Comparison of ENCODE assay signal across 8 cellular contexts in the genomic region with DNA sequence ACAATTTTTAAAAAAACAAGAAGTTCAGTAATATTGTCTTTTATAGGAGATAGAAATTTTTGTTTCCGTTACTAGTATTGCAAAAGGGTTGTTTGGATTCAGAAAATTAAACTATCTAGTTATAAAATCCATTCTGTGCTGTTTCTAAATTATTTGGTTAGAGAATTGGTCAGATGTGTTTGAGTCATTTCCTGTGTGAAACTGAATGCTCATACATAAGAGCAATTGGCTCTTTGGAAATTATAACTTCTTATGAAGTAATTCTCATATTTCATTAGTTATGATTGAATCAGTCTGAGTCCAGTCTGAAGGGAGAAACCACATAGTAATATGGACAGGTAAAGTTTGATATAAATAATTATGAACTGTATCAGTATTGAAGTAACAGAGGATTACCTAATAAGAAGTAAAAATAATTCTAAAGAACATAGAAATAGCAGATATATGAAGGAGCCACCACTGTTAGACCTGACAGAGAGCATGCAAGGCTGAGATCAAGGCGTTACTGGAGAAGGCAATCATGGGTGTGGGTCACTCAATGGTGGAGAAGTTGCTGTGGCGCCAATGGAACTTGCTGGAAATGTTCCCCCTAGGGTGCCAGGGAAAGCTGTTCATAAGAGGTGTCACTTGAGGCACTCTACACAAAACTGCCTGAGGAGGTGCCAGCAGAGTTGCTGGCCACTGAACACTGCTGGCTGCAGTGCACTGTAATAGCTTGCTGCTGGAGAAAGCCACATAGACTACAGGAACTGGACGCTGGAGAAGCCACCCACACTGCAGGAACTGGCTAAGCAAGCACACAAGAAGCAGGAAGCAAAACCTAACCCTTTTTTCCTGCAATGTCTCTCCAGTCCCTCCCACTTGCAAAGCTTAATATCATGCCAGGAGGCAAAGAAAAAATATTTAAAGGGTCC. TPM values are rescaled to one million over a fixed set of nuclear protein-coding genes. Genes with fewer than 3 reads are reported as not detected.
DNase-seq lines count a peak whose midpoint lies in the region; ATAC-seq, FAIRE-seq and TF ChIP-seq lines count a peak whose summit lies in the region.

No MANE protein-coding gene starts in this region.

- TF ChIP-seq CTCF in AG10803 (conservative IDR thresholded peaks at IDR 0.05; ENCODE audit: low read length) (peak; percentile 15; the same call in 1 of the 2 replicates), astrocyte (IDR thresholded peaks at IDR 0.05; ENCODE audit: insufficient read depth, low read depth, low read length) (no peak), right lobe of liver (IDR thresholded peaks at IDR 0.05) (no peak)

- H3K27me3 ChIP-seq in astrocyte (ENCODE audit: insufficient read depth, low read length), result no peaks in the 10 kb centered on the region
- no peaks in the 10 kb centered on the region for H3K27me3 ChIP-seq in right lobe of liver
- no peaks in the 10 kb centered on the region for H3K27me3 ChIP-seq in CD8-positive, alpha-beta memory T cell (ENCODE audit: insufficient read depth, low read length, poor library complexity, severe bottlenecking)

- peak overlapping the region; percentile 31 for H3K4me3 Mint-ChIP-seq in astrocyte (ENCODE audit: unreplicated experiment)
- H3K4me3 Mint-ChIP-seq in CD8-positive, alpha-beta memory T cell, result peak overlapping the region in 1 of 7 donors; percentile 3

- 53% methylated on average over 4 of the region's 4 CpGs for WGBS in right lobe of liver (ENCODE audit: insufficient coverage, low coverage, low lambda C conversion rate, missing lambda C conversion rate)

- H3K27ac ChIP-seq in astrocyte (ENCODE audit: low read depth, low read length) (peak overlapping the region; percentile 49), right lobe of liver (no peak overlapping the region)
- no peak overlapping the region for H3K27ac ChIP-seq in CD8-positive, alpha-beta memory T cell (ENCODE audit: low read depth, low read length)

- FAIRE-seq in astrocyte (lab: Jason Lieb, UNC), result peak; percentile 93

- POLR2A ChIA-PET in CD8-positive, alpha-beta memory T cell (lab: Charles Lee), result no interaction called here

- peak overlapping the region; percentile 91 for H3K27ac Mint-ChIP-seq in astrocyte (ENCODE audit: unreplicated experiment)
- peak overlapping the region in 4 of 8 donors; percentile 1 to 53 (median 12) for H3K27ac Mint-ChIP-seq in CD8-positive, alpha-beta memory T cell

- H3K36me3 Mint-ChIP-seq in astrocyte (ENCODE audit: low read depth, unreplicated experiment), result peaks cover 11% of the 10 kb centered on the region
- peaks cover 3 to 16% (median 15%) of the 10 kb centered on the region in 3 donors for H3K36me3 Mint-ChIP-seq in CD8-positive, alpha-beta memory T cell

- H3K27me3 Mint-ChIP-seq in astrocyte (ENCODE audit: low read depth, unreplicated experiment), result no peaks in the 10 kb centered on the region
- no peaks in the 10 kb centered on the region for H3K27me3 Mint-ChIP-seq in CD8-positive, alpha-beta memory T cell

- peak overlapping the region; percentile 48 for H2AFZ ChIP-seq in astrocyte (ENCODE audit: low read depth, low read length)

- H3K4me1 Mint-ChIP-seq in astrocyte (ENCODE audit: low read depth, unreplicated experiment), result peaks cover 49% of the 10 kb centered on the region
- H3K4me1 Mint-ChIP-seq in CD8-positive, alpha-beta memory T cell, result peaks cover 13 to 20% (median 19%) of the 10 kb centered on the region in 3 donors

- intact Hi-C loops in right lobe of liver (cut with DNase I), result no loop called here

- H3K4me3 ChIP-seq in AG10803 (ENCODE audit: low read length) (0 out of 2 replicates have a peak overlapping the region, but pooled peaks have one; percentile 4), astrocyte (ENCODE audit: insufficient read depth, low read depth, low read length) (no peak overlapping the region), right lobe of liver (no peak overlapping the region)
- H3K4me3 ChIP-seq in CD8-positive, alpha-beta memory T cell (ENCODE audit: low read length), result no peak overlapping the region

- H3K79me2 ChIP-seq in astrocyte (ENCODE audit: insufficient read depth, low read length), result no peaks in the 10 kb centered on the region

- H3K9me3 ChIP-seq in astrocyte (ENCODE audit: insufficient read depth, low read depth, low read length) (no peaks in the 10 kb centered on the region), right lobe of liver (no peaks in the 10 kb centered on the region)
- no peaks in the 10 kb centered on the region for H3K9me3 ChIP-seq in CD8-positive, alpha-beta memory T cell (ENCODE audit: low read length)

- H3K4me2 ChIP-seq in astrocyte (ENCODE audit: low read length), result peak overlapping the region; percentile 71

- DNase-seq in AG10803 (ENCODE audit: low read depth) (peak; percentile 76), astrocyte (ENCODE audit: low read depth) (peak; percentile 57), right lobe of liver (peak in 2 of 3 donors; percentile 46 to 53), DMS79 (lab: John Stamatoyannopoulos, UW) (no peak)
- DNase-seq in CD8-positive, alpha-beta memory T cell, result no peak
- DNase-seq in stimulated activated CD4-positive, alpha-beta T cell treated with anti-CD3 and anti-CD28 coated beads, Interleukin-2, amount 100 ng/mL, for 24 hours, result no peak

- no peaks in the 10 kb centered on the region for H4K20me1 ChIP-seq in astrocyte (ENCODE audit: insufficient read depth, low read length)

- no peaks in the 10 kb centered on the region for H3K9me3 Mint-ChIP-seq in astrocyte (ENCODE audit: unreplicated experiment)
- H3K9me3 Mint-ChIP-seq in CD8-positive, alpha-beta memory T cell, result no peaks in the 10 kb centered on the region

- TF ChIP-seq POLR2A in right lobe of liver (IDR thresholded peaks at IDR 0.05), result no peak

- H3K36me3 ChIP-seq in astrocyte (ENCODE audit: insufficient read depth, low read length) (no peaks in the 10 kb centered on the region), right lobe of liver (no peaks in the 10 kb centered on the region)
- peaks cover 5% of the 10 kb centered on the region for H3K36me3 ChIP-seq in CD8-positive, alpha-beta memory T cell (ENCODE audit: insufficient read depth, low read length)

- H3K9ac ChIP-seq in astrocyte (ENCODE audit: low read length), result no peak overlapping the region

- CTCF ChIA-PET in CD8-positive, alpha-beta memory T cell (lab: Charles Lee), result no interaction called here

- H3K4me1 ChIP-seq in astrocyte (ENCODE audit: insufficient read depth, low read length), result peaks cover 24% of the 10 kb centered on the region
- no peaks in the 10 kb centered on the region for H3K4me1 ChIP-seq in right lobe of liver
- peaks cover 16% of the 10 kb centered on the region for H3K4me1 ChIP-seq in CD8-positive, alpha-beta memory T cell (ENCODE audit: insufficient read depth, low read length)

- peak; percentile 42 for ATAC-seq in GM19324 (IDR thresholded peaks at IDR 0.05; ENCODE audit: low FRiP score, unreplicated experiment)
- ATAC-seq in HG03571 (IDR thresholded peaks at IDR 0.05; ENCODE audit: unreplicated experiment), result peak; percentile 59
- ATAC-seq in right lobe of liver, result peak; percentile 64 to 86 (median 81)

RNA-seq across cellular contexts. Expression of a gene that starts 18.0 kb away (rescaled TPM):
- 0.96 and 1.3 TPM in 2 replicates for total RNA-seq in astrocyte
- under 1 TPM in 4 of 6 experiments, not detected in 2; 0.22 to 0.93 (median 0.55) TPM for total RNA-seq in right lobe of liver
- total RNA-seq in CD8-positive, alpha-beta memory T cell, result not detected
- not detected for polyA plus RNA-seq in CD8-positive, alpha-beta memory T cell

RNA-seq across cellular contexts. Expression of a gene that starts 57.2 kb away (rescaled TPM):
- total RNA-seq in astrocyte (62.3 and 70.5 TPM in 2 replicates), right lobe of liver (10 to 100 TPM in 5 of 6 experiments, 1 to 10 TPM in 1; 8.8 to 15.6 (median 11.9) TPM)
- total RNA-seq in CD8-positive, alpha-beta memory T cell, result 10 to 100 TPM; 16.8 to 17.9 TPM
- polyA plus RNA-seq in CD8-positive, alpha-beta memory T cell, result 19.7 TPM

Comparison
In these comparisons a context has a peak if more than half of its experiments do, and no peak if none do; other contexts are left out.
1. DNase-seq: peak in AG10803 (single experiment), astrocyte (single experiment) and right lobe of liver (2 of 3); none in CD8-positive, alpha-beta memory T cell (0 of 5), stimulated activated CD4-positive, alpha-beta T cell treated with anti-CD3 and anti-CD28 coated beads, Interleukin-2, amount 100 ng/mL, for 24 hours (0 of 2) and DMS79 (single experiment).
2. Peak in every context shown above with its lines, with median percentiles within 50 percentile points of each other: ATAC-seq.